ENCODE assay signal across 1 cellular context in genomic region chr12:121202407-121203355, GRCh38.
TF ChIP-seq lines count a peak whose summit lies in the region.

No MANE protein-coding gene starts in this region.

TF ChIP-seq in K562, 482 proteins besides CTCF, POLR2A, EP300 and RAD21 (continued from another document and continues in another):
- TF ChIP-seq ZBTB49 (CRISPR knock-in tag; IDR thresholded peaks at IDR 0.05; ENCODE audit: borderline replicate concordance) (no peak), TEAD1 (CRISPR knock-in tag; IDR thresholded peaks at IDR 0.05) (no peak), KDM2B (CRISPR knock-in tag; IDR thresholded peaks at IDR 0.05) (no peak), BRF1 (IDR thresholded peaks at IDR 0.05; ENCODE audit: borderline replicate concordance, extremely low read depth, insufficient read length) (no peak), HDAC1 (IDR thresholded peaks at IDR 0.05) (peak in 1 of 2 experiments; percentile 54; a peak in 2 of 4 replicates), RBM39 (optimal IDR thresholded peaks at IDR 0.05; ENCODE audit: low read depth, low read length) (no peak), PHF21A (IDR thresholded peaks at IDR 0.05; ENCODE audit: borderline replicate concordance, low read depth) (no peak), LEF1 (IDR thresholded peaks at IDR 0.05) (peak; percentile 89), RAD51 (IDR thresholded peaks at IDR 0.05; ENCODE audit: borderline replicate concordance, low read depth) (no peak), FOXK1 (CRISPR knock-in tag; IDR thresholded peaks at IDR 0.05; ENCODE audit: borderline replicate concordance) (no peak), NFIC (IDR thresholded peaks at IDR 0.05) (peak; percentile 30; the same call in 1 of the 2 replicates), ARNT (IDR thresholded peaks at IDR 0.05) (peak; percentile 28 to 53; a peak in 1 of 4 replicates), MYC (IDR thresholded peaks at IDR 0.05; ENCODE audit: low read depth, low read length) (no peak), MYC (CRISPR knock-in tag; IDR thresholded peaks at IDR 0.05; ENCODE audit: borderline replicate concordance, low read depth) (no peak), CBX1 (IDR thresholded peaks at IDR 0.05; ENCODE audit: low read depth) (no peak), TRIM28 (IDR thresholded peaks at IDR 0.05) (peak; percentile 68), TARDBP (IDR thresholded peaks at IDR 0.05) (no peak), MITF (IDR thresholded peaks at IDR 0.05) (0 out of 2 replicates have a peak, but pooled peaks have one; percentile 9), ELK1 (CRISPR knock-in tag; IDR thresholded peaks at IDR 0.05) (no peak), KLF6 (CRISPR knock-in tag; IDR thresholded peaks at IDR 0.05; ENCODE audit: borderline replicate concordance) (no peak), HNRNPLL (IDR thresholded peaks at IDR 0.05; ENCODE audit: low read depth, low read length, poor library complexity, severe bottlenecking) (no peak), ZNF507 (tag; conservative IDR thresholded peaks at IDR 0.05) (no peak), BRCA1 (IDR thresholded peaks at IDR 0.05) (no peak), BRCA1 (CRISPR knock-in tag; IDR thresholded peaks at IDR 0.05) (no peak), DPF2 (IDR thresholded peaks at IDR 0.05) (peak; percentile 97), NR3C1 (CRISPR knock-in tag; IDR thresholded peaks at IDR 0.05) (no peak), SRSF3 (IDR thresholded peaks at IDR 0.05; ENCODE audit: insufficient read depth, low read length) (no peak), ZNF121 (CRISPR knock-in tag; conservative IDR thresholded peaks at IDR 0.05) (peak; percentile 73), TRIM24 (IDR thresholded peaks at IDR 0.05) (peak; percentile 47 to 62; a peak in 3 of 4 replicates), ASH1L (IDR thresholded peaks at IDR 0.05; ENCODE audit: borderline replicate concordance, low read depth, partially characterized antibody) (no peak), ATF7 (IDR thresholded peaks at IDR 0.05) (peak; percentile 87), CREBBP (IDR thresholded peaks at IDR 0.05; ENCODE audit: low read depth, low read length) (no peak), MAFG (tag; conservative IDR thresholded peaks at IDR 0.05) (no peak), SAP30 (IDR thresholded peaks at IDR 0.05; ENCODE audit: borderline replicate concordance, insufficient read depth, low read depth, low read length, poor library complexity, severe bottlenecking) (no peak)
- TF ChIP-seq, protein P1, sequence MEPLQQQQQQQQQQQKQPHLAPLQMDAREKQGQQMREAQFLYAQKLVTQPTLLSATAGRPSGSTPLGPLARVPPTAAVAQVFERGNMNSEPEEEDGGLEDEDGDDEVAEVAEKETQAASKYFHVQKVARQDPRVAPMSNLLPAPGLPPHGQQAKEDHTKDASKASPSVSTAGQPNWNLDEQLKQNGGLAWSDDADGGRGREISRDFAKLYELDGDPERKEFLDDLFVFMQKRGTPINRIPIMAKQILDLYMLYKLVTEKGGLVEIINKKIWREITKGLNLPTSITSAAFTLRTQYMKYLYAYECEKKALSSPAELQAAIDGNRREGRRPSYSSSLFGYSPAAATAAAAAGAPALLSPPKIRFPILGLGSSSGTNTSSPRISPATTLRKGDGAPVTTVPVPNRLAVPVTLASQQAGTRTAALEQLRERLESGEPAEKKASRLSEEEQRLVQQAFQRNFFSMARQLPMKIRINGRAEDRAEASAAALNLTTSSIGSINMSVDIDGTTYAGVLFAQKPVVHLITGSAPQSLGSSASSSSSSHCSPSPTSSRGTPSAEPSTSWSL (CRISPR knock-in tag; IDR thresholded peaks at IDR 0.05; ENCODE audit: borderline replicate concordance) = no peak
- TF ChIP-seq, protein P2, sequence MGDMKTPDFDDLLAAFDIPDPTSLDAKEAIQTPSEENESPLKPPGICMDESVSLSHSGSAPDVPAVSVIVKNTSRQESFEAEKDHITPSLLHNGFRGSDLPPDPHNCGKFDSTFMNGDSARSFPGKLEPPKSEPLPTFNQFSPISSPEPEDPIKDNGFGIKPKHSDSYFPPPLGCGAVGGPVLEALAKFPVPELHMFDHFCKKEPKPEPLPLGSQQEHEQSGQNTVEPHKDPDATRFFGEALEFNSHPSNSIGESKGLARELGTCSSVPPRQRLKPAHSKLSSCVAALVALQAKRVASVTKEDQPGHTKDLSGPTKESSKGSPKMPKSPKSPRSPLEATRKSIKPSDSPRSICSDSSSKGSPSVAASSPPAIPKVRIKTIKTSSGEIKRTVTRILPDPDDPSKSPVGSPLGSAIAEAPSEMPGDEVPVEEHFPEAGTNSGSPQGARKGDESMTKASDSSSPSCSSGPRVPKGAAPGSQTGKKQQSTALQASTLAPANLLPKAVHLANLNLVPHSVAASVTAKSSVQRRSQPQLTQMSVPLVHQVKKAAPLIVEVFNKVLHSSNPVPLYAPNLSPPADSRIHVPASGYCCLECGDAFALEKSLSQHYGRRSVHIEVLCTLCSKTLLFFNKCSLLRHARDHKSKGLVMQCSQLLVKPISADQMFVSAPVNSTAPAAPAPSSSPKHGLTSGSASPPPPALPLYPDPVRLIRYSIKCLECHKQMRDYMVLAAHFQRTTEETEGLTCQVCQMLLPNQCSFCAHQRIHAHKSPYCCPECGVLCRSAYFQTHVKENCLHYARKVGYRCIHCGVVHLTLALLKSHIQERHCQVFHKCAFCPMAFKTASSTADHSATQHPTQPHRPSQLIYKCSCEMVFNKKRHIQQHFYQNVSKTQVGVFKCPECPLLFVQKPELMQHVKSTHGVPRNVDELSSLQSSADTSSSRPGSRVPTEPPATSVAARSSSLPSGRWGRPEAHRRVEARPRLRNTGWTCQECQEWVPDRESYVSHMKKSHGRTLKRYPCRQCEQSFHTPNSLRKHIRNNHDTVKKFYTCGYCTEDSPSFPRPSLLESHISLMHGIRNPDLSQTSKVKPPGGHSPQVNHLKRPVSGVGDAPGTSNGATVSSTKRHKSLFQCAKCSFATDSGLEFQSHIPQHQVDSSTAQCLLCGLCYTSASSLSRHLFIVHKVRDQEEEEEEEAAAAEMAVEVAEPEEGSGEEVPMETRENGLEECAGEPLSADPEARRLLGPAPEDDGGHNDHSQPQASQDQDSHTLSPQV (IDR thresholded peaks at IDR 0.05) = peak; percentile 38; the same call in 1 of the 2 replicates
- TF ChIP-seq, protein P3, sequence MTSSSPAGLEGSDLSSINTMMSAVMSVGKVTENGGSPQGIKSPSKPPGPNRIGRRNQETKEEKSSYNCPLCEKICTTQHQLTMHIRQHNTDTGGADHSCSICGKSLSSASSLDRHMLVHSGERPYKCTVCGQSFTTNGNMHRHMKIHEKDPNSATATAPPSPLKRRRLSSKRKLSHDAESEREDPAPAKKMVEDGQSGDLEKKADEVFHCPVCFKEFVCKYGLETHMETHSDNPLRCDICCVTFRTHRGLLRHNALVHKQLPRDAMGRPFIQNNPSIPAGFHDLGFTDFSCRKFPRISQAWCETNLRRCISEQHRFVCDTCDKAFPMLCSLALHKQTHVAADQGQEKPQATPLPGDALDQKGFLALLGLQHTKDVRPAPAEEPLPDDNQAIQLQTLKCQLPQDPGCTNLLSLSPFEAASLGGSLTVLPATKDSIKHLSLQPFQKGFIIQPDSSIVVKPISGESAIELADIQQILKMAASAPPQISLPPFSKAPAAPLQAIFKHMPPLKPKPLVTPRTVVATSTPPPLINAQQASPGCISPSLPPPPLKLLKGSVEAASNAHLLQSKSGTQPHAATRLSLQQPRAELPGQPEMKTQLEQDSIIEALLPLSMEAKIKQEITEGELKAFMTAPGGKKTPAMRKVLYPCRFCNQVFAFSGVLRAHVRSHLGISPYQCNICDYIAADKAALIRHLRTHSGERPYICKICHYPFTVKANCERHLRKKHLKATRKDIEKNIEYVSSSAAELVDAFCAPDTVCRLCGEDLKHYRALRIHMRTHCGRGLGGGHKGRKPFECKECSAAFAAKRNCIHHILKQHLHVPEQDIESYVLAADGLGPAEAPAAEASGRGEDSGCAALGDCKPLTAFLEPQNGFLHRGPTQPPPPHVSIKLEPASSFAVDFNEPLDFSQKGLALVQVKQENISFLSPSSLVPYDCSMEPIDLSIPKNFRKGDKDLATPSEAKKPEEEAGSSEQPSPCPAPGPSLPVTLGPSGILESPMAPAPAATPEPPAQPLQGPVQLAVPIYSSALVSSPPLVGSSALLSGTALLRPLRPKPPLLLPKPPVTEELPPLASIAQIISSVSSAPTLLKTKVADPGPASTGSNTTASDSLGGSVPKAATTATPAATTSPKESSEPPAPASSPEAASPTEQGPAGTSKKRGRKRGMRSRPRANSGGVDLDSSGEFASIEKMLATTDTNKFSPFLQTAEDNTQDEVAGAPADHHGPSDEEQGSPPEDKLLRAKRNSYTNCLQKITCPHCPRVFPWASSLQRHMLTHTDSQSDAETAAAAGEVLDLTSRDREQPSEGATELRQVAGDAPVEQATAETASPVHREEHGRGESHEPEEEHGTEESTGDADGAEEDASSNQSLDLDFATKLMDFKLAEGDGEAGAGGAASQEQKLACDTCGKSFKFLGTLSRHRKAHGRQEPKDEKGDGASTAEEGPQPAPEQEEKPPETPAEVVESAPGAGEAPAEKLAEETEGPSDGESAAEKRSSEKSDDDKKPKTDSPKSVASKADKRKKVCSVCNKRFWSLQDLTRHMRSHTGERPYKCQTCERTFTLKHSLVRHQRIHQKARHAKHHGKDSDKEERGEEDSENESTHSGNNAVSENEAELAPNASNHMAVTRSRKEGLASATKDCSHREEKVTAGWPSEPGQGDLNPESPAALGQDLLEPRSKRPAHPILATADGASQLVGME (CRISPR knock-in tag; IDR thresholded peaks at IDR 0.05) = no peak
- TF ChIP-seq, protein P4, sequence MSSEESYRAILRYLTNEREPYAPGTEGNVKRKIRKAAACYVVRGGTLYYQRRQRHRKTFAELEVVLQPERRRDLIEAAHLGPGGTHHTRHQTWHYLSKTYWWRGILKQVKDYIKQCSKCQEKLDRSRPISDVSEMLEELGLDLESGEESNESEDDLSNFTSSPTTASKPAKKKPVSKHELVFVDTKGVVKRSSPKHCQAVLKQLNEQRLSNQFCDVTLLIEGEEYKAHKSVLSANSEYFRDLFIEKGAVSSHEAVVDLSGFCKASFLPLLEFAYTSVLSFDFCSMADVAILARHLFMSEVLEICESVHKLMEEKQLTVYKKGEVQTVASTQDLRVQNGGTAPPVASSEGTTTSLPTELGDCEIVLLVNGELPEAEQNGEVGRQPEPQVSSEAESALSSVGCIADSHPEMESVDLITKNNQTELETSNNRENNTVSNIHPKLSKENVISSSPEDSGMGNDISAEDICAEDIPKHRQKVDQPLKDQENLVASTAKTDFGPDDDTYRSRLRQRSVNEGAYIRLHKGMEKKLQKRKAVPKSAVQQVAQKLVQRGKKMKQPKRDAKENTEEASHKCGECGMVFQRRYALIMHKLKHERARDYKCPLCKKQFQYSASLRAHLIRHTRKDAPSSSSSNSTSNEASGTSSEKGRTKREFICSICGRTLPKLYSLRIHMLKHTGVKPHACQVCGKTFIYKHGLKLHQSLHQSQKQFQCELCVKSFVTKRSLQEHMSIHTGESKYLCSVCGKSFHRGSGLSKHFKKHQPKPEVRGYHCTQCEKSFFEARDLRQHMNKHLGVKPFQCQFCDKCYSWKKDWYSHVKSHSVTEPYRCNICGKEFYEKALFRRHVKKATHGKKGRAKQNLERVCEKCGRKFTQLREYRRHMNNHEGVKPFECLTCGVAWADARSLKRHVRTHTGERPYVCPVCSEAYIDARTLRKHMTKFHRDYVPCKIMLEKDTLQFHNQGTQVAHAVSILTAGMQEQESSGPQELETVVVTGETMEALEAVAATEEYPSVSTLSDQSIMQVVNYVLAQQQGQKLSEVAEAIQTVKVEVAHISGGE (CRISPR knock-in tag; IDR thresholded peaks at IDR 0.05) = no peak; a peak in 1 of 6 replicates
- TF ChIP-seq, protein P5, sequence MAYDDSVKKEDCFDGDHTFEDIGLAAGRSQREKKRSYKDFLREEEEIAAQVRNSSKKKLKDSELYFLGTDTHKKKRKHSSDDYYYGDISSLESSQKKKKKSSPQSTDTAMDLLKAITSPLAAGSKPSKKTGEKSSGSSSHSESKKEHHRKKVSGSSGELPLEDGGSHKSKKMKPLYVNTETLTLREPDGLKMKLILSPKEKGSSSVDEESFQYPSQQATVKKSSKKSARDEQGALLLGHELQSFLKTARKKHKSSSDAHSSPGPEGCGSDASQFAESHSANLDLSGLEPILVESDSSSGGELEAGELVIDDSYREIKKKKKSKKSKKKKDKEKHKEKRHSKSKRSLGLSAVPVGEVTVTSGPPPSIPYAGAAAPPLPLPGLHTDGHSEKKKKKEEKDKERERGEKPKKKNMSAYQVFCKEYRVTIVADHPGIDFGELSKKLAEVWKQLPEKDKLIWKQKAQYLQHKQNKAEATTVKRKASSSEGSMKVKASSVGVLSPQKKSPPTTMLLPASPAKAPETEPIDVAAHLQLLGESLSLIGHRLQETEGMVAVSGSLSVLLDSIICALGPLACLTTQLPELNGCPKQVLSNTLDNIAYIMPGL (CRISPR knock-in tag; IDR thresholded peaks at IDR 0.05) = no peak
